In genomic region chr2:190105554-190105953, GRCh38 we compare ENCODE assay signal across 21 cellular contexts. TPM values are rescaled to one million over a fixed set of nuclear protein-coding genes. Genes with fewer than 3 reads are reported as not detected.
A peak's percentile ranks its signal among the peaks of the same experiment; 100 is the strongest.
DNase-seq lines count a peak whose midpoint lies in the region; ATAC-seq, FAIRE-seq and TF ChIP-seq lines count a peak whose summit lies in the region.
"Had no signal": no experiment of that assay in that cellular context is flagged by ENCODE, and none has a peak within 500 bp of the region (broad histone marks: within the 10 kb centered on the region; RNA-seq: fewer than 3 reads in every experiment).

No MANE protein-coding gene starts in this region.

- H4K20me1 ChIP-seq in PC-3 (ENCODE audit: low read length): no peaks in the 10 kb centered on the region
- H4K20me1 ChIP-seq in keratinocyte (ENCODE audit: control insufficient read depth, extremely low read depth, insufficient read depth, low read length): no peaks in the 10 kb centered on the region

- dilution Hi-C loops in keratinocyte (cut with MboI; ENCODE audit: extremely low pct_ligation_motif_present, low sequenced_read_pairs): no loop called here

- H3K79me2 ChIP-seq in PC-3 (ENCODE audit: low read length): no peaks in the 10 kb centered on the region
- H3K79me2 ChIP-seq in keratinocyte (ENCODE audit: control insufficient read depth, insufficient read depth, low read length): no peaks in the 10 kb centered on the region

- no peaks in the 10 kb centered on the region for H3F3A ChIP-seq in PC-3 (ENCODE audit: low read length, unreplicated experiment)

- H3K27ac ChIP-seq in PC-3 (ENCODE audit: low read length) (no peak overlapping the region), keratinocyte (ENCODE audit: control insufficient read depth, insufficient read depth, low read length) (no peak overlapping the region)

- H2AFZ ChIP-seq in PC-3 (ENCODE audit: low read length): no peak overlapping the region
- peak overlapping the region; percentile 63 for H2AFZ ChIP-seq in keratinocyte (ENCODE audit: control insufficient read depth, low read length)

- no peaks in the 10 kb centered on the region for H3K27me3 ChIP-seq in PC-3 (ENCODE audit: low read length)
- H3K27me3 ChIP-seq in bronchial epithelial cell (ENCODE audit: control insufficient read depth, insufficient read depth, low read length): no peaks in the 10 kb centered on the region
- no peaks in the 10 kb centered on the region for H3K27me3 ChIP-seq in keratinocyte (ENCODE audit: control insufficient read depth, extremely low read depth, insufficient read depth, low read length)
- H3K27me3 ChIP-seq: MG63 had no signal

- H3K9ac ChIP-seq in PC-3 (ENCODE audit: low read length) (no peak overlapping the region), keratinocyte (ENCODE audit: control insufficient read depth, extremely low read depth, insufficient read depth, low read length) (no peak overlapping the region)

- H3K9me1 ChIP-seq in keratinocyte (ENCODE audit: control insufficient read depth, extremely low read depth, insufficient read depth, low read length): no peaks in the 10 kb centered on the region

- H3K4me1 ChIP-seq in PC-3 (ENCODE audit: insufficient read depth, low read length) (no peaks in the 10 kb centered on the region), keratinocyte (ENCODE audit: control insufficient read depth, extremely low read depth, insufficient read depth, low read length) (no peaks in the 10 kb centered on the region)

- ATAC-seq in PC-3 (peak; percentile 51; the same call in 1 of the 2 replicates), HG02642 (IDR thresholded peaks at IDR 0.05; ENCODE audit: poor library complexity, unreplicated experiment) (no peak)
- ATAC-seq: Panc1 had no signal

- FAIRE-seq in bronchial epithelial cell (lab: Jason Lieb, UNC) (no peak), keratinocyte (lab: Jason Lieb, UNC) (no peak)
- FAIRE-seq: A204.1, G401.6, GM12892 had no signal

- H3K4me3 ChIP-seq in PC-3 (ENCODE audit: low read length) (no peak overlapping the region), bronchial epithelial cell (ENCODE audit: low read depth, low read length) (no peak overlapping the region), keratinocyte (ENCODE audit: control insufficient read depth in 2 of 3, extremely low read depth in 1 of 3, insufficient read depth in 2 of 3, low read depth in 1 of 3, low read length in 3 of 3) (no peak overlapping the region)
- H3K4me3 ChIP-seq: MG63 had no signal

- H3K36me3 ChIP-seq in PC-3 (ENCODE audit: low read depth, low read length) (no peaks in the 10 kb centered on the region), bronchial epithelial cell (ENCODE audit: control insufficient read depth, insufficient read depth, low read length) (no peaks in the 10 kb centered on the region), keratinocyte (ENCODE audit: control insufficient read depth in 2 of 2, extremely low read depth in 1 of 2, insufficient read depth in 2 of 2, low read length in 2 of 2) (no peaks in the 10 kb centered on the region)
- H3K36me3 ChIP-seq: MG63 had no signal

- intact Hi-C loops in PC-3 (cut with micrococcal nuclease): no loop called here

- H3K4me2 ChIP-seq in PC-3 (ENCODE audit: low read length) (no peak overlapping the region), keratinocyte (ENCODE audit: control insufficient read depth, extremely low read depth, insufficient read depth, low read depth, low read length) (no peak overlapping the region)

- H3K9me2 ChIP-seq in PC-3 (replicated peaks; ENCODE audit: low read length): no peaks in the 10 kb centered on the region

- DNase-seq in EL (peak; percentile 32), PC-3 (peak; percentile 28), bronchial epithelial cell (ENCODE audit: low read depth) (peak; percentile 37), keratinocyte (ENCODE audit: low read depth, low spot score) (no peak), NCI-H82 (lab: John Stamatoyannopoulos, UW) (no peak), DMS53 (lab: John Stamatoyannopoulos, UW) (no peak), OCI-M2 (lab: John Stamatoyannopoulos, UW; ENCODE audit: unreplicated experiment) (no peak)
- DNase-seq: DMS79 treated with DMSO at 0.1 percent for 48 hours, Karpas-422, MG63, NCI-H1417 treated with DMSO at 0.1 percent for 48 hours, NCI-H187, NCI-H2107, NCI-H510A had no signal

- no TSS peak for BruUV-seq in PC-3 (replicated peaks; lab: Mats Ljungman, UMichigan)

- no peak for TF ChIP-seq CTCF in PC-3 (conservative IDR thresholded peaks at IDR 0.05; ENCODE audit: low read depth, low read length)
- no peak for TF ChIP-seq CTCF in bronchial epithelial cell (IDR thresholded peaks at IDR 0.05; ENCODE audit: insufficient read depth, low read length, severe bottlenecking)
- TF ChIP-seq CTCF in keratinocyte (optimal IDR thresholded peaks at IDR 0.05 in 1 of 3, IDR thresholded peaks at IDR 0.05 in 1 of 3, conservative IDR thresholded peaks at IDR 0.05 in 1 of 3; ENCODE audit: extremely low read depth in 1 of 3, insufficient read depth in 2 of 3, low read length in 3 of 3): no peak

- POLR2A ChIA-PET in PC-3 (lab: Charles Lee; ENCODE audit: unreplicated experiment): no interaction called here

- CTCF ChIA-PET in PC-3 (lab: Charles Lee): no interaction called here

- no peaks in the 10 kb centered on the region for H3K9me3 ChIP-seq in PC-3 (ENCODE audit: low read length)
- no peaks in the 10 kb centered on the region for H3K9me3 ChIP-seq in keratinocyte (ENCODE audit: control insufficient read depth, low read depth, low read length)

RNA-seq across cellular contexts. Expression of gene MSTN, which starts 43.0 kb away (rescaled TPM):
- total RNA-seq in PC-3 (2014; rRNA removed) (not detected in 2 replicates), bronchial epithelial cell (under 0.01 TPM in 1 of 2 replicates, not detected in the other)
- polyA plus RNA-seq in keratinocyte: 0.01 to 0.10 TPM in 2 of 3 replicates, not detected in the other
- polyA plus RNA-seq in keratinocyte (2011; ENCODE audit: low read depth): 0.34 TPM
- 0.02 TPM in 1 of 2 replicates, not detected in the other for polyA plus RNA-seq in keratinocyte (2011; cell fraction: cytosol; rRNA removed)
- 0.33 TPM in 2 replicates for polyA plus RNA-seq in keratinocyte (2011; cell fraction: nucleus; rRNA removed)
- polyA plus RNA-seq in keratinocyte (2012; ENCODE audit: low replicate concordance): 0.20 TPM in 1 of 2 replicates, not detected in the other
- 0.06 TPM in 1 of 3 replicates, not detected in the others for polyA minus RNA-seq in keratinocyte
- not detected for polyA minus RNA-seq in keratinocyte (2011; cell fraction: cytosol; rRNA and poly(A)+ RNA removed)
- 0.23 TPM in 1 of 2 replicates, not detected in the other for polyA minus RNA-seq in keratinocyte (2011; cell fraction: nucleus; rRNA and poly(A)+ RNA removed)
- total RNA-seq: B cell, H4 had no signal

Comparison
In these comparisons a context has a peak if more than half of its experiments do, and no peak if none do; other contexts are left out.
1. DNase-seq: peak in EL (single experiment), PC-3 (single experiment) and bronchial epithelial cell (single experiment); none in keratinocyte (single experiment), NCI-H82 (single experiment), DMS53 (single experiment) and OCI-M2 (single experiment).